In the genomic region with DNA sequence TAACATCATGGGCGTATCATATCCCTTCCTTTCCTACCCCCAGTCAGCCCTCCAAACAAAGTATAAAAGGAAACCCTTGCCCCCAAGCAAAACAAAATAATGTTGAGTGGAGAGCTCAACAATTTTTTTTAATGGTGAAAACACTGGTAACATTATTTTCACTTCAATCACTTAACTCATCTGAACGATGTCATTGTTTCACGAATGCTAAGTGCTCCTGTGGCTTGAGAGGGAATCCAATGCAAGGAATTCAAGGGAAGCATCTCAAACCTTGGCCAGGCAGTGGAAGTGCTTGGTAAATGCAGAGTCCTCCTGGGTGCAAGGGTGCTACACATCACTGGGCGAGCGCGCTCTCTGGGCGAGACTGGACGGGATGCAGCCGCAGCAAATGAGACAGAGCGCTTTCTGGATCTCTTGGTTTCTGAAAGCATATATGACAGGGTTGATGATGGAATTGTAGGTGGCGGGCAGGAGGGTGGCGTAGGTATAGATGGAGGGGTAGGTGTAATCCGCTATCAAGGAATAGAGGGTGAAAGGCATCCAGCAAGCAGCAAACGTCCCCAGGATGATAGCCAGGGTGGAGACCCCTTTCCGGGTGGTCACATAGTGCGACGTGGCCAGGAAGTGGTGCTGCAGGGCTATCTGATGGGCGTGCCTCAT, we compare ENCODE assay signal across 1 cellular context.
TF ChIP-seq lines count a peak whose summit lies in the region.

No MANE protein-coding gene starts in this region.

TF ChIP-seq in WTC11, 78 proteins besides CTCF, POLR2A, EP300 and RAD21 (continued from another document):
- TF ChIP-seq OVOL2 (CRISPR knock-in tag; IDR thresholded peaks at IDR 0.05; ENCODE audit: borderline replicate concordance) (no peak), NR1H2 (CRISPR knock-in tag; IDR thresholded peaks at IDR 0.05) (no peak), ELF4 (CRISPR knock-in tag; IDR thresholded peaks at IDR 0.05; ENCODE audit: low read depth) (no peak), RORB (CRISPR knock-in tag; IDR thresholded peaks at IDR 0.05) (no peak), ZNF317 (CRISPR knock-in tag; IDR thresholded peaks at IDR 0.05; ENCODE audit: borderline replicate concordance, low read depth) (no peak), ESRRA (CRISPR knock-in tag; IDR thresholded peaks at IDR 0.05; ENCODE audit: borderline replicate concordance) (no peak), KAT7 (CRISPR knock-in tag; IDR thresholded peaks at IDR 0.05; ENCODE audit: borderline replicate concordance) (no peak), PRRX2 (CRISPR knock-in tag; IDR thresholded peaks at IDR 0.05) (no peak), TP53 (CRISPR knock-in tag; IDR thresholded peaks at IDR 0.05) (no peak), SMAD4 (CRISPR knock-in tag; IDR thresholded peaks at IDR 0.05) (no peak), ZNF232 (CRISPR knock-in tag; IDR thresholded peaks at IDR 0.05) (no peak)
- TF ChIP-seq, protein P1, sequence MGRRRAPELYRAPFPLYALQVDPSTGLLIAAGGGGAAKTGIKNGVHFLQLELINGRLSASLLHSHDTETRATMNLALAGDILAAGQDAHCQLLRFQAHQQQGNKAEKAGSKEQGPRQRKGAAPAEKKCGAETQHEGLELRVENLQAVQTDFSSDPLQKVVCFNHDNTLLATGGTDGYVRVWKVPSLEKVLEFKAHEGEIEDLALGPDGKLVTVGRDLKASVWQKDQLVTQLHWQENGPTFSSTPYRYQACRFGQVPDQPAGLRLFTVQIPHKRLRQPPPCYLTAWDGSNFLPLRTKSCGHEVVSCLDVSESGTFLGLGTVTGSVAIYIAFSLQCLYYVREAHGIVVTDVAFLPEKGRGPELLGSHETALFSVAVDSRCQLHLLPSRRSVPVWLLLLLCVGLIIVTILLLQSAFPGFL (CRISPR knock-in tag; IDR thresholded peaks at IDR 0.05; ENCODE audit: borderline replicate concordance), result no peak
- TF ChIP-seq, protein P2, sequence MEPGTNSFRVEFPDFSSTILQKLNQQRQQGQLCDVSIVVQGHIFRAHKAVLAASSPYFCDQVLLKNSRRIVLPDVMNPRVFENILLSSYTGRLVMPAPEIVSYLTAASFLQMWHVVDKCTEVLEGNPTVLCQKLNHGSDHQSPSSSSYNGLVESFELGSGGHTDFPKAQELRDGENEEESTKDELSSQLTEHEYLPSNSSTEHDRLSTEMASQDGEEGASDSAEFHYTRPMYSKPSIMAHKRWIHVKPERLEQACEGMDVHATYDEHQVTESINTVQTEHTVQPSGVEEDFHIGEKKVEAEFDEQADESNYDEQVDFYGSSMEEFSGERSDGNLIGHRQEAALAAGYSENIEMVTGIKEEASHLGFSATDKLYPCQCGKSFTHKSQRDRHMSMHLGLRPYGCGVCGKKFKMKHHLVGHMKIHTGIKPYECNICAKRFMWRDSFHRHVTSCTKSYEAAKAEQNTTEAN (CRISPR knock-in tag; IDR thresholded peaks at IDR 0.05), result no peak
- TF ChIP-seq, protein P3, sequence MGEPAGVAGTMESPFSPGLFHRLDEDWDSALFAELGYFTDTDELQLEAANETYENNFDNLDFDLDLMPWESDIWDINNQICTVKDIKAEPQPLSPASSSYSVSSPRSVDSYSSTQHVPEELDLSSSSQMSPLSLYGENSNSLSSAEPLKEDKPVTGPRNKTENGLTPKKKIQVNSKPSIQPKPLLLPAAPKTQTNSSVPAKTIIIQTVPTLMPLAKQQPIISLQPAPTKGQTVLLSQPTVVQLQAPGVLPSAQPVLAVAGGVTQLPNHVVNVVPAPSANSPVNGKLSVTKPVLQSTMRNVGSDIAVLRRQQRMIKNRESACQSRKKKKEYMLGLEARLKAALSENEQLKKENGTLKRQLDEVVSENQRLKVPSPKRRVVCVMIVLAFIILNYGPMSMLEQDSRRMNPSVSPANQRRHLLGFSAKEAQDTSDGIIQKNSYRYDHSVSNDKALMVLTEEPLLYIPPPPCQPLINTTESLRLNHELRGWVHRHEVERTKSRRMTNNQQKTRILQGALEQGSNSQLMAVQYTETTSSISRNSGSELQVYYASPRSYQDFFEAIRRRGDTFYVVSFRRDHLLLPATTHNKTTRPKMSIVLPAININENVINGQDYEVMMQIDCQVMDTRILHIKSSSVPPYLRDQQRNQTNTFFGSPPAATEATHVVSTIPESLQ (CRISPR knock-in tag; IDR thresholded peaks at IDR 0.05), result no peak
- TF ChIP-seq, protein P4, sequence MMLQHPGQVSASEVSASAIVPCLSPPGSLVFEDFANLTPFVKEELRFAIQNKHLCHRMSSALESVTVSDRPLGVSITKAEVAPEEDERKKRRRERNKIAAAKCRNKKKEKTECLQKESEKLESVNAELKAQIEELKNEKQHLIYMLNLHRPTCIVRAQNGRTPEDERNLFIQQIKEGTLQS (CRISPR knock-in tag; conservative IDR thresholded peaks at IDR 0.05), result no peak
- TF ChIP-seq, protein P5, sequence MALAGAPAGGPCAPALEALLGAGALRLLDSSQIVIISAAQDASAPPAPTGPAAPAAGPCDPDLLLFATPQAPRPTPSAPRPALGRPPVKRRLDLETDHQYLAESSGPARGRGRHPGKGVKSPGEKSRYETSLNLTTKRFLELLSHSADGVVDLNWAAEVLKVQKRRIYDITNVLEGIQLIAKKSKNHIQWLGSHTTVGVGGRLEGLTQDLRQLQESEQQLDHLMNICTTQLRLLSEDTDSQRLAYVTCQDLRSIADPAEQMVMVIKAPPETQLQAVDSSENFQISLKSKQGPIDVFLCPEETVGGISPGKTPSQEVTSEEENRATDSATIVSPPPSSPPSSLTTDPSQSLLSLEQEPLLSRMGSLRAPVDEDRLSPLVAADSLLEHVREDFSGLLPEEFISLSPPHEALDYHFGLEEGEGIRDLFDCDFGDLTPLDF (CRISPR knock-in tag; IDR thresholded peaks at IDR 0.05), result no peak
